ENCODE assay signal across 19 cellular contexts in genomic region chr1:157301477-157302198, GRCh38.
"Had no signal": no experiment of that assay in that cellular context is flagged by ENCODE, and none has a peak within 500 bp of the region (broad histone marks: within the 10 kb centered on the region; RNA-seq: fewer than 3 reads in every experiment).

No MANE protein-coding gene starts in this region.

- H3K4me1 ChIP-seq: colonic mucosa, esophagus muscularis mucosa, gastrocnemius medialis, left ventricle myocardium inferior, lower lobe of right lung had no signal

- H3K27ac Mint-ChIP-seq: immature natural killer cell, memory B cell, nephron progenitor cell had no signal

- H3K36me3 Mint-ChIP-seq: immature natural killer cell, memory B cell had no signal

- ATAC-seq: gastrocnemius medialis, left cardiac atrium, lower lobe of right lung, right cardiac atrium had no signal

- H3K9me3 Mint-ChIP-seq: immature natural killer cell, memory B cell had no signal

- H3K4me3 ChIP-seq: colonic mucosa, dorsolateral prefrontal cortex, esophagus muscularis mucosa, gastrocnemius medialis, left ventricle myocardium inferior, lower lobe of right lung had no signal

- H3K27me3 Mint-ChIP-seq: memory B cell had no signal

- H3K27me3 ChIP-seq: colonic mucosa, esophagus muscularis mucosa, gastrocnemius medialis had no signal

- H3K4me3 Mint-ChIP-seq: immature natural killer cell, memory B cell, nephron progenitor cell had no signal

- H3K9me3 ChIP-seq: colonic mucosa, esophagus muscularis mucosa, gastrocnemius medialis, left ventricle myocardium inferior, lower lobe of right lung had no signal

- DNase-seq: colonic mucosa; dorsolateral prefrontal cortex; effector memory CD4-positive, alpha-beta T cell; gastrocnemius medialis; immature natural killer cell; kidney; left cardiac atrium; left ventricle myocardium inferior; lower lobe of right lung; midbrain; nephron progenitor cell; right cardiac atrium; small intestine; stimulated activated CD4-positive, alpha-beta T cell treated with anti-CD3 and anti-CD28 coated beads, Interleukin-12 subunit alpha, Interleukin-12 subunit beta, amount 100 ng/mL, for 4 hours; stimulated activated naive CD4-positive, alpha-beta T cell treated with Interleukin-2 at 50 U/mL for 16 hours; trophoblast cell had no signal

- H3K27ac ChIP-seq: colonic mucosa, dorsolateral prefrontal cortex, epithelial cell of prostate, esophagus muscularis mucosa, gastrocnemius medialis, left ventricle myocardium inferior, lower lobe of right lung had no signal

- H3K36me3 ChIP-seq: colonic mucosa, esophagus muscularis mucosa, gastrocnemius medialis, left ventricle myocardium inferior, lower lobe of right lung had no signal

- H3K4me1 Mint-ChIP-seq: immature natural killer cell, memory B cell, nephron progenitor cell had no signal
